Comparison of ENCODE assay signal across 14 cellular contexts in genomic region chr3:117018622-117019021, GRCh38.
DNase-seq lines count a peak whose midpoint lies in the region; ATAC-seq and TF ChIP-seq lines count a peak whose summit lies in the region.
"Had no signal": no experiment of that assay in that cellular context is flagged by ENCODE, and none has a peak within 500 bp of the region (broad histone marks: within the 10 kb centered on the region; RNA-seq: fewer than 3 reads in every experiment).

No MANE protein-coding gene starts in this region.

- H3K27ac ChIP-seq in OCI-LY3 (ENCODE audit: low read length), result no peak overlapping the region
- peak overlapping the region; percentile 36 for H3K27ac ChIP-seq in caudate nucleus (ENCODE audit: low read depth, low read length)
- no peak overlapping the region for H3K27ac ChIP-seq in smooth muscle cell (ENCODE audit: low read depth)
- H3K27ac ChIP-seq: BLaER1 treated with 17β-estradiol and CSF1 and Interleukin-3, amounts not matched to agents 10 nM and 100 nM; SJCRH30 had no signal

- H3K9ac ChIP-seq in OCI-LY3 (ENCODE audit: low read length) (no peak overlapping the region), smooth muscle cell (ENCODE audit: low read depth) (no peak overlapping the region)
- H3K9ac ChIP-seq: BLaER1 treated with 17β-estradiol and CSF1 and Interleukin-3, amounts not matched to agents 10 nM and 100 nM had no signal

- H4K20me1 ChIP-seq in OCI-LY3 (ENCODE audit: insufficient read depth, low read length), result no peaks in the 10 kb centered on the region
- no peaks in the 10 kb centered on the region for H4K20me1 ChIP-seq in smooth muscle cell (ENCODE audit: low read depth)
- H4K20me1 ChIP-seq: BLaER1 treated with 17β-estradiol and CSF1 and Interleukin-3, amounts not matched to agents 10 nM and 100 nM had no signal

- peaks cover 47% of the 10 kb centered on the region for H3K4me1 ChIP-seq in OCI-LY3 (ENCODE audit: low read length)
- peaks cover 5% of the 10 kb centered on the region for H3K4me1 ChIP-seq in smooth muscle cell (ENCODE audit: low read depth)
- H3K4me1 ChIP-seq: SJCRH30 had no signal

- TF ChIP-seq CTCF in OCI-LY3 (IDR thresholded peaks at IDR 0.05; ENCODE audit: low read depth, low read length), result no peak
- TF ChIP-seq CTCF in smooth muscle cell (IDR thresholded peaks at IDR 0.05; ENCODE audit: borderline replicate concordance, insufficient read depth, poor library complexity, severe bottlenecking), result no peak

- no peaks in the 10 kb centered on the region for H3K9me3 ChIP-seq in OCI-LY3 (ENCODE audit: insufficient read depth, low read length)
- H3K9me3 ChIP-seq in smooth muscle cell (replicated peaks; ENCODE audit: low read depth), result no peaks in the 10 kb centered on the region
- H3K9me3 ChIP-seq: BLaER1 treated with 17β-estradiol and CSF1 and Interleukin-3, amounts not matched to agents 10 nM and 100 nM; SJCRH30 had no signal

- 62% methylated on average over 5 of the region's 5 CpGs for WGBS in smooth muscle cell (ENCODE audit: low lambda C conversion rate)

- H3F3A ChIP-seq in smooth muscle cell (ENCODE audit: low read depth), result no peaks in the 10 kb centered on the region

- H3K36me3 ChIP-seq in OCI-LY3 (replicated peaks; ENCODE audit: low read depth, low read length), result no peaks in the 10 kb centered on the region
- H3K36me3 ChIP-seq in smooth muscle cell (ENCODE audit: low read depth), result no peaks in the 10 kb centered on the region
- H3K36me3 ChIP-seq: BLaER1 treated with 17β-estradiol and CSF1 and Interleukin-3, amounts not matched to agents 10 nM and 100 nM; SJCRH30 had no signal

- no peak overlapping the region for H2AFZ ChIP-seq in OCI-LY3 (ENCODE audit: low read depth, low read length)
- H2AFZ ChIP-seq in smooth muscle cell (ENCODE audit: low read depth), result peak overlapping the region; percentile 17

- peaks cover 3% of the 10 kb centered on the region for H3K27me3 ChIP-seq in OCI-LY3 (ENCODE audit: low read depth, low read length)
- no peaks in the 10 kb centered on the region for H3K27me3 ChIP-seq in smooth muscle cell (ENCODE audit: low read depth)
- H3K27me3 ChIP-seq: BLaER1 treated with 17β-estradiol and CSF1 and Interleukin-3, amounts not matched to agents 10 nM and 100 nM had no signal

- H3K4me2 ChIP-seq in OCI-LY3 (ENCODE audit: low read length), result peak overlapping the region; percentile 86
- peak overlapping the region; percentile 76 for H3K4me2 ChIP-seq in smooth muscle cell

- H3K79me2 ChIP-seq in OCI-LY3 (ENCODE audit: low read length), result no peaks in the 10 kb centered on the region
- H3K79me2 ChIP-seq in smooth muscle cell (ENCODE audit: low read depth), result no peaks in the 10 kb centered on the region

- DNase-seq in caudate nucleus (lab: John Stamatoyannopoulos, UW) (no peak), middle frontal gyrus (ENCODE audit: extremely low spot score, low spot score) (peak; percentile 35), smooth muscle cell (lab: John Stamatoyannopoulos, UW; ENCODE audit: unreplicated experiment) (no peak), iPS-NIHi7 (ENCODE audit: extremely low spot score) (no peak)
- no peak for DNase-seq in stimulated activated naive CD4-positive, alpha-beta T cell treated with Interleukin-2 at 50 U/mL for 16 hours (lab: John Stamatoyannopoulos, UW)
- DNase-seq: CD8-positive, alpha-beta memory T cell; GOT3; NCI-H2029 treated with DMSO at 0.1 percent for 48 hours had no signal

- ATAC-seq in HG03442 (IDR thresholded peaks at IDR 0.05; ENCODE audit: unreplicated experiment), result no peak
- ATAC-seq in HG03457 (IDR thresholded peaks at IDR 0.05; ENCODE audit: unreplicated experiment), result no peak

- H3K4me3 ChIP-seq in OCI-LY3 (ENCODE audit: low read length) (peak overlapping the region; percentile 47), smooth muscle cell (no peak overlapping the region)
- H3K4me3 ChIP-seq: BLaER1 treated with 17β-estradiol and CSF1 and Interleukin-3, amounts not matched to agents 10 nM and 100 nM; GM12878; SJCRH30 had no signal
